ENCODE assay signal across 14 cellular contexts in genomic region chr5:3599283-3600105, GRCh38. TPM values are rescaled to one million over a fixed set of nuclear protein-coding genes. Genes with fewer than 3 reads are reported as not detected.
DNase-seq lines count a peak whose midpoint lies in the region; ATAC-seq, FAIRE-seq and TF ChIP-seq lines count a peak whose summit lies in the region.
"Had no signal": no experiment of that assay in that cellular context is flagged by ENCODE, and none has a peak within 500 bp of the region (broad histone marks: within the 10 kb centered on the region; RNA-seq: fewer than 3 reads in every experiment).

No MANE protein-coding gene starts in this region.

- H3K4me1 ChIP-seq in RWPE2 (ENCODE audit: insufficient read depth, poor library complexity, severe bottlenecking) = no peaks in the 10 kb centered on the region
- H3K4me1 ChIP-seq in endothelial cell of umbilical vein (ENCODE audit: control insufficient read depth, extremely low read depth, insufficient read depth, low read length) = no peaks in the 10 kb centered on the region
- no peaks in the 10 kb centered on the region for H3K4me1 ChIP-seq in aorta (ENCODE audit: control insufficient read depth in 1 of 2, insufficient read depth in 2 of 2, low read length in 2 of 2)
- H3K4me1 ChIP-seq: psoas muscle had no signal

- H3K27me3 ChIP-seq in RWPE2 (ENCODE audit: insufficient read depth, poor library complexity, severe bottlenecking) (peaks cover 53% of the 10 kb centered on the region), endothelial cell of umbilical vein (ENCODE audit: control insufficient read depth in 2 of 2, insufficient read depth in 2 of 2, low read length in 2 of 2) (peaks cover 66 to 73% of the 10 kb centered on the region in 2 experiments), aorta (ENCODE audit: control insufficient read depth in 1 of 2, insufficient read depth in 2 of 2, low read length in 1 of 2) (no peaks in the 10 kb centered on the region)

- TF ChIP-seq POLR2A in endothelial cell of umbilical vein (IDR thresholded peaks at IDR 0.05; ENCODE audit: low read depth, low read length) = no peak

- H3K27me3 Mint-ChIP-seq in nephron (ENCODE audit: low read depth) = peaks cover 92% of the 10 kb centered on the region
- H3K27me3 Mint-ChIP-seq in activated CD4-positive, alpha-beta memory T cell treated with anti-CD3 and anti-CD28 coated beads, Interleukin-2, amount 10 ng/mL, durations not matched to agents 7 days and 5 days = peaks cover 54% of the 10 kb centered on the region

- WGBS in aorta, 2 donors = 33 to 39% methylated on average over 64 to 83 of the region's 83 CpGs

- POLR2A ChIA-PET in endothelial cell of umbilical vein (lab: Charles Lee) = no interaction called here
- POLR2A ChIA-PET in activated CD4-positive, alpha-beta memory T cell treated with anti-CD3 and anti-CD28 coated beads, Interleukin-2, amount 10 ng/mL, durations not matched to agents 7 days and 5 days (lab: Charles Lee) = no interaction called here

- H3K36me3 ChIP-seq in RWPE2 (ENCODE audit: low read depth) (no peaks in the 10 kb centered on the region), endothelial cell of umbilical vein (ENCODE audit: control insufficient read depth in 2 of 2, extremely low read depth in 1 of 2, insufficient read depth in 2 of 2, low read length in 2 of 2) (no peaks in the 10 kb centered on the region), aorta (ENCODE audit: control insufficient read depth in 1 of 2, insufficient read depth in 2 of 2, low read length in 1 of 2) (no peaks in the 10 kb centered on the region)

- H3K27ac ChIP-seq in C4-2B = no peak overlapping the region
- H3K27ac ChIP-seq in RWPE2 (ENCODE audit: poor library complexity, severe bottlenecking) = no peak overlapping the region
- no peak overlapping the region for H3K27ac ChIP-seq in endothelial cell of umbilical vein (ENCODE audit: insufficient read depth, low read depth, low read length)
- H3K27ac ChIP-seq in aorta (ENCODE audit: low read depth in 1 of 2, low read length in 2 of 2) = no peak overlapping the region
- H3K27ac ChIP-seq: psoas muscle had no signal

- H2AFZ ChIP-seq in endothelial cell of umbilical vein (ENCODE audit: low read depth, low read length) = no peak overlapping the region

- H3K79me2 ChIP-seq in endothelial cell of umbilical vein (ENCODE audit: control insufficient read depth, insufficient read depth, low read length) = no peaks in the 10 kb centered on the region

- H4K20me1 ChIP-seq in endothelial cell of umbilical vein (replicated peaks; ENCODE audit: control insufficient read depth, extremely low read depth, insufficient read depth, low read length) = no peaks in the 10 kb centered on the region

- peak; percentile 60 for DNase-seq in RWPE2 (ENCODE audit: low spot score)
- DNase-seq in endothelial cell of umbilical vein (ENCODE audit: low read depth, low spot score) = no peak
- no peak for DNase-seq in left colon
- no peak for DNase-seq in activated CD4-positive, alpha-beta memory T cell treated with anti-CD3 and anti-CD28 coated beads, Interleukin-2, amount 10 ng/mL, durations not matched to agents 7 days and 5 days
- DNase-seq in aorta = no peak
- DNase-seq: amniotic stem cell, HCEC 1CT, psoas muscle had no signal

- BruUV-seq in endothelial cell of umbilical vein (replicated peaks; lab: Mats Ljungman, UMichigan) = no TSS peak

- FAIRE-seq in endothelial cell of umbilical vein (lab: Jason Lieb, UNC) = no peak
- FAIRE-seq: HTR-8/SVneo had no signal

- dilution Hi-C loops in endothelial cell of umbilical vein (cut with MboI; ENCODE audit: extremely low pct_ligation_motif_present, low sequenced_read_pairs) = no loop called here

- ATAC-seq in RWPE2 (ENCODE audit: low read depth) = no peak
- ATAC-seq in left colon = no peak
- no peak for ATAC-seq in HG03095 (IDR thresholded peaks at IDR 0.05; ENCODE audit: unreplicated experiment)
- no peak for ATAC-seq in aorta (ENCODE audit: low FRiP score)
- ATAC-seq: psoas muscle; stimulated activated memory B cell treated with anti-CD40 and anti-IgM and Interleukin-4, amounts not matched to agents 10 μg/mL and 1 μg/mL and 100 μg/mL, for 72 hours had no signal

- H3K4me1 Mint-ChIP-seq in nephron = peaks cover 20% of the 10 kb centered on the region
- no peaks in the 10 kb centered on the region for H3K4me1 Mint-ChIP-seq in activated CD4-positive, alpha-beta memory T cell treated with anti-CD3 and anti-CD28 coated beads, Interleukin-2, amount 10 ng/mL, durations not matched to agents 7 days and 5 days
- H3K4me1 Mint-ChIP-seq: stimulated activated memory B cell treated with anti-CD40 and anti-IgM and Interleukin-4, amounts not matched to agents 10 μg/mL and 1 μg/mL and 100 μg/mL, for 72 hours had no signal

- intact Hi-C loops in endothelial cell of umbilical vein (cut with micrococcal nuclease) (loop anchor here (10.0 kb wide), 1 partner anchor 855 kb away; no protein-coding TSS in a partner anchor), left colon (cut with DNase I, micrococcal nuclease) (no loop called here), aorta (cut with DNase I) (loop anchor here in 1 of 2 donors (10.0 kb wide), 1 partner anchor 395 kb away; no protein-coding TSS in a partner anchor)

- H3K9ac ChIP-seq in endothelial cell of umbilical vein (replicated peaks; ENCODE audit: extremely low read depth, insufficient read depth, low read length) = no peak overlapping the region

- H3K4me2 ChIP-seq in endothelial cell of umbilical vein (ENCODE audit: insufficient read depth, low read length) = no peak overlapping the region

- TF ChIP-seq CTCF in C4-2B (conservative IDR thresholded peaks at IDR 0.05) (peak; percentile 15), RWPE2 (IDR thresholded peaks at IDR 0.05; ENCODE audit: poor library complexity, severe bottlenecking) (peak; percentile 11), endothelial cell of umbilical vein (IDR thresholded peaks at IDR 0.05; ENCODE audit: extremely low read depth in 1 of 2, insufficient read depth in 1 of 2, low read depth in 1 of 2, low read length in 2 of 2) (peak in 1 of 2 donors; percentile 17), nephron (IDR thresholded peaks at IDR 0.05; ENCODE audit: unreplicated experiment in 3 of 3) (peak; percentile 17 to 52 (median 26))

- H3K4me3 ChIP-seq in RWPE2 (ENCODE audit: severe bottlenecking) = no peak overlapping the region
- H3K4me3 ChIP-seq in endothelial cell of umbilical vein (replicated peaks in 1 of 3; ENCODE audit: insufficient read depth in 1 of 3, low read depth in 1 of 3, low read length in 3 of 3) = no peak overlapping the region
- H3K4me3 ChIP-seq in aorta (ENCODE audit: low read length in 2 of 2) = no peak overlapping the region
- H3K4me3 ChIP-seq: psoas muscle had no signal

- CTCF ChIA-PET in endothelial cell of umbilical vein (lab: Charles Lee) = no interaction called here
- CTCF ChIA-PET in activated CD4-positive, alpha-beta memory T cell treated with anti-CD3 and anti-CD28 coated beads, Interleukin-2, amount 10 ng/mL, durations not matched to agents 7 days and 5 days (lab: Charles Lee) = no interaction called here

- H3K9me3 ChIP-seq in RWPE2 (ENCODE audit: severe bottlenecking) (no peaks in the 10 kb centered on the region), endothelial cell of umbilical vein (replicated peaks; ENCODE audit: control insufficient read depth, insufficient read depth, low read length) (no peaks in the 10 kb centered on the region), aorta (ENCODE audit: control insufficient read depth, low read length) (no peaks in the 10 kb centered on the region)
- H3K9me3 ChIP-seq: psoas muscle had no signal

- H3K36me3 Mint-ChIP-seq in nephron (ENCODE audit: low read depth) = peaks cover 23% of the 10 kb centered on the region
- H3K36me3 Mint-ChIP-seq in activated CD4-positive, alpha-beta memory T cell treated with anti-CD3 and anti-CD28 coated beads, Interleukin-2, amount 10 ng/mL, durations not matched to agents 7 days and 5 days (ENCODE audit: low read depth) = peaks cover 17% of the 10 kb centered on the region

- peak overlapping the region; percentile 81 to 88 (median 82) for H3K4me3 Mint-ChIP-seq in nephron
- no peak overlapping the region for H3K4me3 Mint-ChIP-seq in activated CD4-positive, alpha-beta memory T cell treated with anti-CD3 and anti-CD28 coated beads, Interleukin-2, amount 10 ng/mL, durations not matched to agents 7 days and 5 days
- H3K4me3 Mint-ChIP-seq: stimulated activated memory B cell treated with anti-CD40 and anti-IgM and Interleukin-4, amounts not matched to agents 10 μg/mL and 1 μg/mL and 100 μg/mL, for 72 hours had no signal

- no peaks in the 10 kb centered on the region for H3K9me1 ChIP-seq in endothelial cell of umbilical vein (replicated peaks; ENCODE audit: control insufficient read depth, extremely low read depth, insufficient read depth, low read length)

- no peaks in the 10 kb centered on the region for H3K9me3 Mint-ChIP-seq in nephron
- H3K9me3 Mint-ChIP-seq in activated CD4-positive, alpha-beta memory T cell treated with anti-CD3 and anti-CD28 coated beads, Interleukin-2, amount 10 ng/mL, durations not matched to agents 7 days and 5 days = peaks cover 3% of the 10 kb centered on the region

- peak overlapping the region; percentile 57 to 99 (median 65) for H3K27ac Mint-ChIP-seq in nephron
- no peak overlapping the region for H3K27ac Mint-ChIP-seq in activated CD4-positive, alpha-beta memory T cell treated with anti-CD3 and anti-CD28 coated beads, Interleukin-2, amount 10 ng/mL, durations not matched to agents 7 days and 5 days
- H3K27ac Mint-ChIP-seq: stimulated activated memory B cell treated with anti-CD40 and anti-IgM and Interleukin-4, amounts not matched to agents 10 μg/mL and 1 μg/mL and 100 μg/mL, for 72 hours had no signal

TF ChIP-seq in endothelial cell of umbilical vein, 7 proteins besides CTCF, POLR2A, EP300 and RAD21:
- TF ChIP-seq POLR2AphosphoS5 (IDR thresholded peaks at IDR 0.05; ENCODE audit: insufficient read depth, low read depth, low read length) (no peak), GATA2 (IDR thresholded peaks at IDR 0.05; ENCODE audit: insufficient read depth, insufficient read length, low read depth, low read length) (no peak), EZH2 (IDR thresholded peaks at IDR 0.05; ENCODE audit: borderline replicate concordance, low read depth, low read length, severe bottlenecking) (peak; percentile 57), FOS (IDR thresholded peaks at IDR 0.05; ENCODE audit: borderline replicate concordance, insufficient read depth, low read length) (no peak)

RNA-seq across cellular contexts. Expression of gene IRX1, which starts 3.9 kb away (rescaled TPM):
- total RNA-seq in endothelial cell of umbilical vein = not detected in 2 replicates
- not detected in 2 replicates for polyA plus RNA-seq in endothelial cell of umbilical vein
- not detected in 2 replicates for polyA plus RNA-seq in endothelial cell of umbilical vein (2011; cell fraction: cytosol; rRNA removed)
- not detected in 2 replicates for polyA plus RNA-seq in endothelial cell of umbilical vein (2011; cell fraction: nucleus; rRNA removed)
- not detected in 2 replicates for polyA plus RNA-seq in endothelial cell of umbilical vein (2012)
- not detected in 2 replicates for polyA minus RNA-seq in endothelial cell of umbilical vein
- polyA minus RNA-seq in endothelial cell of umbilical vein (2011; cell fraction: cytosol; rRNA and poly(A)+ RNA removed) = not detected
- not detected in 2 replicates for polyA minus RNA-seq in endothelial cell of umbilical vein (2011; cell fraction: nucleus; rRNA and poly(A)+ RNA removed)
- not detected for total RNA-seq in left colon
- total RNA-seq in activated CD4-positive, alpha-beta memory T cell treated with anti-CD3 and anti-CD28 coated beads, Interleukin-2, amount 10 ng/mL, durations not matched to agents 7 days and 5 days = not detected
- total RNA-seq in aorta = 1 to 10 TPM in 1 of 2 donors, not detected in 1; 4.3 TPM
- polyA plus RNA-seq in aorta = 1 to 10 TPM in 1 of 2 donors, not detected in 1; 1.5 TPM
- total RNA-seq: NCI-H460, psoas muscle had no signal
- polyA plus RNA-seq: psoas muscle had no signal
